In the genomic region with DNA sequence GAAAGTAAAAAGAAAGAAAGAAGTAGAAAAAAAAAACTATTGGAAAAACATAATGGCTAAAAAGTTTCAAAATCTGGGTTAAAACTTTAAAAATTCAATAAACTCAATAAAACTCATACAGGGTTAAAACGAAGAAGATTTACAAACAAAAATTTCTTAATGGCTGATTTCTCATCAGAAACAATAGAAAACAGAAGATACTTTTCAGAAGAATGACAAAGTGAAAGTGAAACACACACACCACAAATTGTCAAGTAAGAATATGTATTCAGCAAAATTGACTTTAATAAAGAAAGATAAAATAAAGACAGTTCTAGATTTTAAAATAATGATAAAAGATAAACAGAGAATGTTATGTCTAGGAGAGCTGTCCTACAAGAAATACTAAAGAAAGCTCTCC, we compare ENCODE assay signal across 1 cellular context.
TF ChIP-seq lines count a peak whose summit lies in the region.

No MANE protein-coding gene starts in this region.

TF ChIP-seq in HCT116, 20 proteins besides CTCF, POLR2A, EP300 and RAD21 (continued from another document):
- TF ChIP-seq, protein P1, sequence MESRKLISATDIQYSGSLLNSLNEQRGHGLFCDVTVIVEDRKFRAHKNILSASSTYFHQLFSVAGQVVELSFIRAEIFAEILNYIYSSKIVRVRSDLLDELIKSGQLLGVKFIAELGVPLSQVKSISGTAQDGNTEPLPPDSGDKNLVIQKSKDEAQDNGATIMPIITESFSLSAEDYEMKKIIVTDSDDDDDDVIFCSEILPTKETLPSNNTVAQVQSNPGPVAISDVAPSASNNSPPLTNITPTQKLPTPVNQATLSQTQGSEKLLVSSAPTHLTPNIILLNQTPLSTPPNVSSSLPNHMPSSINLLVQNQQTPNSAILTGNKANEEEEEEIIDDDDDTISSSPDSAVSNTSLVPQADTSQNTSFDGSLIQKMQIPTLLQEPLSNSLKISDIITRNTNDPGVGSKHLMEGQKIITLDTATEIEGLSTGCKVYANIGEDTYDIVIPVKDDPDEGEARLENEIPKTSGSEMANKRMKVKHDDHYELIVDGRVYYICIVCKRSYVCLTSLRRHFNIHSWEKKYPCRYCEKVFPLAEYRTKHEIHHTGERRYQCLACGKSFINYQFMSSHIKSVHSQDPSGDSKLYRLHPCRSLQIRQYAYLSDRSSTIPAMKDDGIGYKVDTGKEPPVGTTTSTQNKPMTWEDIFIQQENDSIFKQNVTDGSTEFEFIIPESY (IDR thresholded peaks at IDR 0.05; ENCODE audit: extremely low read depth, insufficient replicate concordance, low read length), result no peak
